8 cellular contexts compared by ENCODE assay signal in the genomic region with DNA sequence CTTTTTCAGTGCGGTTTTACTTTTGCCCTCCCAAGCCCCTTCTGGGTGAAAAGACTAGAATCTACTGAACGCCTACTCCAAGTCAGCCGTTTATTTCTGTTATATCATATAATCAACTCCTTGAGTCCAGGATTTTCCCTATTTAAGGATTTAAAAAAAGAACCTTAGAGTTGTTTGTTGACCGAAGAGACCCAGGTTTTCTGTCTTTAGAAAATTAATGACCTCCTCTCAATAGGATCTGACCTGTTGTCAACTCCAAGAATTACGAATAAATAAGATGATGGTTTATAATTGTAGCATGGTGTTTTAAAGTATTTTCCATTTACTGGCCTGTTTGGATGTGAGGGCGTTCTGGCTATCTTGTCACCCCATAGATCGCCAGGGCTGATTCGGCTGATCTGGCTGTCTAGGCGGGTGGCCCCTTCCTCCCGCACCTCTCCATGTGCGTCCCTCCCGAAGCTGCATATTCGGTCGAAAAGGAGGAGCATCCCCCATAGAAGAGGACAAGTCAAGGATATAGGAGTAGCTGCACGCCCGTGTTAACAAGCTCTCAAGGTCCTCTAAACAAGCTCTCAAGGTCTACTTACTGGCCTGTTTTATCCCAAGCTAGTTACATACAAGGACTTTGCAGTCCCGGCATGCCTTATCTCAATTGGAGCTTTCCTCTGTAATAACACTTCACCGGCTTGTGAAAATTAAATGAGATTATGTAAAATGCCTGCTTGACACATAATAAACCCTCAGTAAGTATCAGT. TPM values are rescaled to one million over a fixed set of nuclear protein-coding genes. Genes with fewer than 3 reads are reported as not detected.
DNase-seq lines count a peak whose midpoint lies in the region; ATAC-seq, FAIRE-seq and TF ChIP-seq lines count a peak whose summit lies in the region.

No MANE protein-coding gene starts in this region.

- H3K27ac ChIP-seq in BLaER1 (peak overlapping the region; percentile 97), GM12878 (ENCODE audit: control insufficient read depth, insufficient read depth) (peak overlapping the region; percentile 96), lower lobe of right lung (peak overlapping the region; percentile 92), upper lobe of right lung (peak overlapping the region; percentile 97)

- in situ Hi-C loops in GM12878 (cut with MboI), result no loop called here

- CTCF ChIA-PET in GM12878 (lab: Yijun Ruan, JAX), result interaction anchor here (1.1 to 1.3 kb wide), 2 partner anchors 24 to 234 kb away, joined by 3 to 6 read pairs; no protein-coding TSS in a partner anchor

- intact Hi-C loops in GM12878 (cut with micrococcal nuclease; ENCODE audit: unreplicated experiment), result no loop called here
- intact Hi-C loops in lower lobe of right lung (cut with DNase I), result no loop called here
- intact Hi-C loops in upper lobe of right lung (cut with DNase I), result no loop called here

- POLR2A ChIA-PET in GM12878 (lab: Charles Lee), result interaction anchor here (0.8 to 1.6 kb wide), 2 partner anchors 9 to 24 kb away, joined by 3 read pairs; no protein-coding TSS in a partner anchor

- H3K79me2 ChIP-seq in GM12878 (ENCODE audit: control insufficient read depth, insufficient read depth, low read length), result peaks cover 37% of the 10 kb centered on the region

- peak overlapping the region; percentile 90 for H3K4me2 ChIP-seq in BLaER1
- H3K4me2 ChIP-seq in GM12878 (ENCODE audit: control insufficient read depth, insufficient read depth), result peak overlapping the region; percentile 58

- H3K36me3 ChIP-seq in BLaER1, result peaks cover 3% of the 10 kb centered on the region; the same call in 1 of the 2 replicates
- H3K36me3 ChIP-seq in GM12878 (ENCODE audit: control insufficient read depth in 2 of 2, insufficient read depth in 2 of 2, low read length in 1 of 2), result no peaks in the 10 kb centered on the region
- H3K36me3 ChIP-seq in lower lobe of right lung, result no peaks in the 10 kb centered on the region
- H3K36me3 ChIP-seq in upper lobe of right lung, result no peaks in the 10 kb centered on the region

- H3K9ac ChIP-seq in BLaER1 (peak overlapping the region; percentile 91), GM12878 (ENCODE audit: control insufficient read depth, insufficient read depth, low read length) (peak overlapping the region; percentile 67)

- ATAC-seq in GM12878 (no peak), lower lobe of right lung (no peak), upper lobe of right lung (no peak), HG03196 (IDR thresholded peaks at IDR 0.05; ENCODE audit: unreplicated experiment) (no peak)

- H2AFZ ChIP-seq in GM12878 (ENCODE audit: control insufficient read depth, low read depth, low read length), result peak overlapping the region; percentile 100

- H3K4me3 ChIP-seq in BLaER1 (peak overlapping the region; percentile 87), LNCaP clone FGC (ENCODE audit: low read depth, low read length) (peak overlapping the region; percentile 98), GM12878 (peak overlapping the region; percentile 85), lower lobe of right lung (peak overlapping the region; percentile 96), upper lobe of right lung (peak overlapping the region; percentile 79)

- TF ChIP-seq CTCF in LNCaP clone FGC (IDR thresholded peaks at IDR 0.05; ENCODE audit: control insufficient read depth, extremely low read depth, insufficient read depth), result no peak
- no peak for TF ChIP-seq CTCF in GM12878 (IDR thresholded peaks at IDR 0.05 in 2 of 3, conservative IDR thresholded peaks at IDR 0.05 in 1 of 3; ENCODE audit: control insufficient read depth in 2 of 3, extremely low read depth in 1 of 3, insufficient read depth in 1 of 3, low read depth in 3 of 3, low read length in 3 of 3)
- no peak for TF ChIP-seq CTCF in lower lobe of right lung (IDR thresholded peaks at IDR 0.05)
- TF ChIP-seq CTCF in upper lobe of right lung (IDR thresholded peaks at IDR 0.05), result no peak

- no peak for DNase-seq in LNCaP clone FGC (ENCODE audit: low read depth)
- no peak for DNase-seq in GM12878 (ENCODE audit: low read depth, low spot score)
- no peak for DNase-seq in lower lobe of right lung
- no peak for DNase-seq in upper lobe of right lung
- no peak for DNase-seq in middle frontal gyrus (ENCODE audit: extremely low spot score, low spot score)
- no peak for DNase-seq in GF-D8 (lab: John Stamatoyannopoulos, UW)

- no peak for TF ChIP-seq EP300 in GM12878 (IDR thresholded peaks at IDR 0.05; ENCODE audit: borderline replicate concordance in 1 of 2, control insufficient read depth in 1 of 2, low read depth in 2 of 2, low read length in 2 of 2)

- H3K4me1 ChIP-seq in BLaER1, result peaks cover 31% of the 10 kb centered on the region
- H3K4me1 ChIP-seq in GM12878 (ENCODE audit: control insufficient read depth, insufficient read depth, low read length), result peaks cover 9% of the 10 kb centered on the region
- peaks cover 20% of the 10 kb centered on the region for H3K4me1 ChIP-seq in lower lobe of right lung
- peaks cover 23% of the 10 kb centered on the region for H3K4me1 ChIP-seq in upper lobe of right lung

- SMC1A ChIA-PET in GM12878 (lab: Charles Lee; ENCODE audit: uncharacterized antibody, unreplicated experiment), result interaction anchor here (0.6 kb wide), 1 partner anchor 144 kb away, joined by 3 read pairs; no protein-coding TSS in a partner anchor

- no peak for TF ChIP-seq POLR2A in GM12878 (IDR thresholded peaks at IDR 0.05; ENCODE audit: low read depth, low read length)

- peaks cover 35% of the 10 kb centered on the region for H4K20me1 ChIP-seq in BLaER1
- H4K20me1 ChIP-seq in GM12878 (ENCODE audit: control insufficient read depth, insufficient read depth), result no peaks in the 10 kb centered on the region

- FAIRE-seq in GM12878 (lab: Jason Lieb, UNC), result no peak

- H3K9me3 ChIP-seq in BLaER1 (no peaks in the 10 kb centered on the region), GM12878 (replicated peaks; ENCODE audit: control insufficient read depth, insufficient read depth, low read length) (no peaks in the 10 kb centered on the region), lower lobe of right lung (no peaks in the 10 kb centered on the region), upper lobe of right lung (no peaks in the 10 kb centered on the region)

- no peaks in the 10 kb centered on the region for H3K27me3 ChIP-seq in BLaER1
- H3K27me3 ChIP-seq in GM12878 (replicated peaks in 1 of 2; ENCODE audit: control insufficient read depth in 2 of 2, insufficient read depth in 2 of 2, low read length in 1 of 2), result no peaks in the 10 kb centered on the region
- no peaks in the 10 kb centered on the region for H3K27me3 ChIP-seq in lower lobe of right lung (ENCODE audit: low read depth)
- H3K27me3 ChIP-seq in upper lobe of right lung, result no peaks in the 10 kb centered on the region

- 68% methylated on average over 18 of the region's 18 CpGs for WGBS in GM12878 (ENCODE audit: insufficient coverage, insufficient replicate concordance, low lambda C conversion rate, missing lambda C conversion rate)

- TSS peak; percentile 99 for BruUV-seq in GM12878 (replicated peaks; lab: Mats Ljungman, UMichigan)

- TF ChIP-seq RAD21 in GM12878 (IDR thresholded peaks at IDR 0.05; ENCODE audit: insufficient read depth, low read depth, low read length), result no peak

- RAD21 ChIA-PET in GM12878 (lab: Charles Lee; ENCODE audit: unreplicated experiment), result interaction anchor here (1.4 to 1.9 kb wide), 2 partner anchors 23 to 25 kb away, joined by 3 to 4 read pairs; no protein-coding TSS in a partner anchor

TF ChIP-seq in GM12878, 131 proteins besides CTCF, POLR2A, EP300 and RAD21 (continues in another document):
- TF ChIP-seq CEBPB (IDR thresholded peaks at IDR 0.05; ENCODE audit: borderline replicate concordance in 1 of 2, low read depth in 2 of 2, low read length in 2 of 2) (no peak), ZZZ3 (IDR thresholded peaks at IDR 0.05; ENCODE audit: control insufficient read depth, insufficient read length, low read depth) (no peak), FOXK2 (IDR thresholded peaks at IDR 0.05) (no peak), MXI1 (IDR thresholded peaks at IDR 0.05; ENCODE audit: low read depth, low read length) (no peak), ASH2L (IDR thresholded peaks at IDR 0.05; ENCODE audit: borderline replicate concordance, low read depth) (no peak), CBFB (IDR thresholded peaks at IDR 0.05; ENCODE audit: low read depth) (0 out of 2 replicates have a peak, but pooled peaks have one; percentile 13), SREBF1 (IDR thresholded peaks at IDR 0.05; ENCODE audit: low read length) (no peak), LARP7 (IDR thresholded peaks at IDR 0.05) (no peak), NFXL1 (IDR thresholded peaks at IDR 0.05; ENCODE audit: borderline replicate concordance) (no peak)
- TF ChIP-seq, protein P1, sequence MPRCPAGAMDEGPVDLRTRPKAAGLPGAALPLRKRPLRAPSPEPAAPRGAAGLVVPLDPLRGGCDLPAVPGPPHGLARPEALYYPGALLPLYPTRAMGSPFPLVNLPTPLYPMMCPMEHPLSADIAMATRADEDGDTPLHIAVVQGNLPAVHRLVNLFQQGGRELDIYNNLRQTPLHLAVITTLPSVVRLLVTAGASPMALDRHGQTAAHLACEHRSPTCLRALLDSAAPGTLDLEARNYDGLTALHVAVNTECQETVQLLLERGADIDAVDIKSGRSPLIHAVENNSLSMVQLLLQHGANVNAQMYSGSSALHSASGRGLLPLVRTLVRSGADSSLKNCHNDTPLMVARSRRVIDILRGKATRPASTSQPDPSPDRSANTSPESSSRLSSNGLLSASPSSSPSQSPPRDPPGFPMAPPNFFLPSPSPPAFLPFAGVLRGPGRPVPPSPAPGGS (IDR thresholded peaks at IDR 0.05; ENCODE audit: borderline replicate concordance, insufficient read depth, low read depth, low read length, poor library complexity, severe bottlenecking), result no peak

RNA-seq across cellular contexts. Expression of a gene that starts 1.1 kb away (rescaled TPM):
- 114 and 119 TPM in 2 replicates for total RNA-seq in GM12878 (2013; cell fraction: nucleolus; rRNA removed)
- total RNA-seq in GM12878 (2014; rRNA removed), result 22.0 and 22.3 TPM in 2 replicates
- 20.3 and 21.9 TPM in 2 replicates for total RNA-seq in GM12878 (2014; rRNA removed; fragmentation: Illumina TruSeq; extraction: Trizol)
- total RNA-seq in GM12878 (2021), result 45.3 and 48.2 TPM in 2 replicates
- 17.8 TPM for polyA plus RNA-seq in GM12878 (2011; ENCODE audit: low read depth)
- polyA plus RNA-seq in GM12878 (2011; rRNA removed), result 9.5 and 22.5 TPM in 2 replicates
- polyA plus RNA-seq in GM12878 (2011; cell fraction: cytosol; rRNA removed), result 21.6 and 21.9 TPM in 2 replicates
- 60.3 and 61.3 TPM in 2 replicates for polyA plus RNA-seq in GM12878 (2011; cell fraction: nucleus; rRNA removed)
- polyA plus RNA-seq in GM12878 (2012), result 22.6 and 23.5 TPM in 2 replicates
- 36.9 and 37.2 TPM in 2 replicates for polyA plus RNA-seq in GM12878 (2014; fragmentation: Illumina TruSeq; extraction: Trizol)
- polyA plus RNA-seq in GM12878 (2014; fragmentation: Nextera tagmentation; extraction: Ambion mirVana), result 10 to 100 TPM in 1 of 2 experiments, 1 to 10 TPM in 1; 8.5 to 11.4 TPM
- 33.7 and 36.2 TPM in 2 replicates for polyA plus RNA-seq in GM12878 (2014; rRNA removed)
- polyA plus RNA-seq in GM12878 (2016; fragmentation: Nextera tagmentation; extraction: Ambion mirVana), result 10 to 100 TPM; 38.7 to 42.5 TPM
- 24.5 and 27.9 TPM in 2 replicates for polyA minus RNA-seq in GM12878 (2011; rRNA and poly(A)+ RNA removed)
- polyA minus RNA-seq in GM12878 (2011; cell fraction: cytosol; rRNA and poly(A)+ RNA removed), result 11.0 and 15.0 TPM in 2 replicates
- polyA minus RNA-seq in GM12878 (2011; cell fraction: nucleus; rRNA and poly(A)+ RNA removed), result 18.9 and 36.1 TPM in 2 replicates
- total RNA-seq in lower lobe of right lung, result 33.3 TPM
- total RNA-seq in upper lobe of right lung, result 36.2 TPM
